ENCODE assay signal across 24 cellular contexts in genomic region chr11:11657101-11657935, GRCh38. TPM values are rescaled to one million over a fixed set of nuclear protein-coding genes. Genes with fewer than 3 reads are reported as not detected.
DNase-seq lines count a peak whose midpoint lies in the region; ATAC-seq and TF ChIP-seq lines count a peak whose summit lies in the region.
"Had no signal": no experiment of that assay in that cellular context is flagged by ENCODE, and none has a peak within 500 bp of the region (broad histone marks: within the 10 kb centered on the region; RNA-seq: fewer than 3 reads in every experiment).

No MANE protein-coding gene starts in this region.

- peak overlapping the region in 1 of 4 donors; percentile 16 for H3K27ac ChIP-seq in gastrocnemius medialis

- ATAC-seq in gastrocnemius medialis (peak; percentile 8 to 30), GM21723 (IDR thresholded peaks at IDR 0.05; ENCODE audit: unreplicated experiment) (no peak)
- ATAC-seq: HCT116, HepG2, K562 had no signal

- H3K4me1 Mint-ChIP-seq in glutamatergic neuron (ENCODE audit: low read depth, unreplicated experiment) (peaks cover 37% of the 10 kb centered on the region), Caco-2 (ENCODE audit: low read depth, unreplicated experiment) (no peaks in the 10 kb centered on the region)
- H3K4me1 Mint-ChIP-seq: CD14-positive monocyte; CD8-positive, alpha-beta memory T cell had no signal

- H3K4me3 ChIP-seq in gastrocnemius medialis (peak overlapping the region in 1 of 4 donors; percentile 20), Caco-2 (ENCODE audit: low read depth, low read length) (no peak overlapping the region)
- H3K4me3 ChIP-seq: K562 had no signal

- POLR2A ChIA-PET in Caco-2 (lab: Charles Lee): no interaction called here
- POLR2A ChIA-PET in GM10248 (lab: Yijun Ruan, JAX): no interaction called here

- H3K27me3 Mint-ChIP-seq in glutamatergic neuron (ENCODE audit: unreplicated experiment): peaks cover 23% of the 10 kb centered on the region
- H3K27me3 Mint-ChIP-seq in Caco-2 (ENCODE audit: insufficient read depth, unreplicated experiment): peaks cover 20% of the 10 kb centered on the region

- no peak for TF ChIP-seq CTCF in glutamatergic neuron (IDR thresholded peaks at IDR 0.05; ENCODE audit: partially characterized antibody, unreplicated experiment)
- no peak for TF ChIP-seq CTCF in gastrocnemius medialis (IDR thresholded peaks at IDR 0.05 in 4 of 5, conservative IDR thresholded peaks at IDR 0.05 in 1 of 5)
- no peak for TF ChIP-seq CTCF in Caco-2 (IDR thresholded peaks at IDR 0.05; ENCODE audit: insufficient read depth in 1 of 2, low read depth in 1 of 2, low read length in 1 of 2, severe bottlenecking in 1 of 2, unreplicated experiment in 1 of 2)
- TF ChIP-seq CTCF in GM10248 (IDR thresholded peaks at IDR 0.05; ENCODE audit: control extremely low read depth, extremely low read depth, low read depth, missing control alignments): no peak

- H3K4me3 Mint-ChIP-seq in glutamatergic neuron (ENCODE audit: unreplicated experiment) (peak overlapping the region; percentile 17), Caco-2 (ENCODE audit: unreplicated experiment) (no peak overlapping the region)
- H3K4me3 Mint-ChIP-seq: CD14-positive monocyte; CD8-positive, alpha-beta memory T cell had no signal

- BruUV-seq in Caco-2 (replicated peaks; lab: Mats Ljungman, UMichigan): no TSS peak

- H3K9me3 ChIP-seq in gastrocnemius medialis: no peaks in the 10 kb centered on the region
- H3K9me3 ChIP-seq in Caco-2: no peaks in the 10 kb centered on the region
- H3K9me3 ChIP-seq: SK-N-SH had no signal

- no peak for TF ChIP-seq POLR2A in gastrocnemius medialis (IDR thresholded peaks at IDR 0.05)

- DNase-seq in cerebellar cortex (ENCODE audit: low spot score) (peak; percentile 66), glutamatergic neuron (no peak), gastrocnemius medialis (no peak), Caco-2 (no peak), GM10248 (ENCODE audit: extremely low spot score) (no peak), NCI-H1930 (lab: John Stamatoyannopoulos, UW) (no peak)
- DNase-seq: Calu3; CD8-positive, alpha-beta memory T cell; DMS79 treated with DMSO at 0.1 percent for 48 hours; Kasumi-1; NCI-H1092 treated with DMSO at 0.1 percent for 48 hours; NCI-H1436; NCI-H187; NCI-H2171 treated with DMSO at 0.1 percent for 48 hours; NCI-H345; NCI-H510A treated with DMSO at 0.1 percent for 48 hours; NCI-H774; SK-N-SH; SW 1271 had no signal

- intact Hi-C loops in gastrocnemius medialis (cut with DNase I; ENCODE audit: low total_unique reads): no loop called here
- intact Hi-C loops in Caco-2 (cut with micrococcal nuclease; ENCODE audit: unreplicated experiment): no loop called here

- peaks cover 5 to 13% of the 10 kb centered on the region in 2 donors for H3K4me1 ChIP-seq in gastrocnemius medialis
- no peaks in the 10 kb centered on the region for H3K4me1 ChIP-seq in Caco-2

- no peaks in the 10 kb centered on the region for H3K36me3 ChIP-seq in gastrocnemius medialis
- no peaks in the 10 kb centered on the region for H3K36me3 ChIP-seq in Caco-2 (ENCODE audit: control insufficient read depth, insufficient read depth, low read length)

- H3K36me3 Mint-ChIP-seq in glutamatergic neuron (ENCODE audit: unreplicated experiment) (no peaks in the 10 kb centered on the region), Caco-2 (ENCODE audit: insufficient read depth, unreplicated experiment) (no peaks in the 10 kb centered on the region)
- H3K36me3 Mint-ChIP-seq: CD14-positive monocyte; CD8-positive, alpha-beta memory T cell had no signal

- CTCF ChIA-PET in Caco-2 (lab: Charles Lee): interaction anchor here (0.6 kb wide), 1 partner anchor 184 kb away, joined by 4 read pairs; no protein-coding TSS in a partner anchor
- CTCF ChIA-PET in GM10248 (lab: Yijun Ruan, JAX): interaction anchor here (1.3 to 1.6 kb wide), 2 partner anchors 15 to 310 kb away, joined by 4 read pairs; no protein-coding TSS in a partner anchor

- H3K27me3 ChIP-seq in gastrocnemius medialis (no peaks in the 10 kb centered on the region), Caco-2 (replicated peaks; ENCODE audit: control insufficient read depth, insufficient read depth, low read length) (no peaks in the 10 kb centered on the region; the same call in 1 of the 2 replicates)

- H3K27ac Mint-ChIP-seq in glutamatergic neuron (ENCODE audit: unreplicated experiment) (peak overlapping the region; percentile 7), Caco-2 (ENCODE audit: unreplicated experiment) (no peak overlapping the region)
- H3K27ac Mint-ChIP-seq: CD14-positive monocyte; CD8-positive, alpha-beta memory T cell had no signal

- peaks cover 32% of the 10 kb centered on the region for H3K9me3 Mint-ChIP-seq in glutamatergic neuron (ENCODE audit: unreplicated experiment)
- no peaks in the 10 kb centered on the region for H3K9me3 Mint-ChIP-seq in Caco-2 (ENCODE audit: unreplicated experiment)
- H3K9me3 Mint-ChIP-seq: CD8-positive, alpha-beta memory T cell had no signal

- in situ Hi-C loops in gastrocnemius medialis (cut with MboI; ENCODE audit: low sequenced_read_pairs in 4 of 4): no loop called here

RNA-seq across cellular contexts. Expression of gene GALNT18, which starts 35.5 kb away (rescaled TPM):
- total RNA-seq in glutamatergic neuron (ENCODE audit: unreplicated experiment): 76.9 TPM
- 10 to 100 TPM; 10.5 to 29.2 (median 11.2) TPM for total RNA-seq in gastrocnemius medialis
- 0.43 and 0.97 TPM in 2 replicates for total RNA-seq in Caco-2 (2022)
- total RNA-seq: HepG2, K562 had no signal
